18 cellular contexts compared by ENCODE assay signal in genomic region chr5:123454236-123454911, GRCh38. TPM values are rescaled to one million over a fixed set of nuclear protein-coding genes. Genes with fewer than 3 reads are reported as not detected.
DNase-seq lines count a peak whose midpoint lies in the region; ATAC-seq, FAIRE-seq and TF ChIP-seq lines count a peak whose summit lies in the region.
"Had no signal": no experiment of that assay in that cellular context is flagged by ENCODE, and none has a peak within 500 bp of the region (broad histone marks: within the 10 kb centered on the region; RNA-seq: fewer than 3 reads in every experiment).

No MANE protein-coding gene starts in this region.

- H3K36me3 ChIP-seq in SK-N-SH (replicated peaks in 1 of 2; ENCODE audit: control insufficient read depth in 1 of 2, insufficient read depth in 2 of 2, low read length in 1 of 2) (no peaks in the 10 kb centered on the region), small intestine (ENCODE audit: control insufficient read depth in 2 of 2, insufficient read depth in 2 of 2, low read length in 2 of 2) (no peaks in the 10 kb centered on the region)
- H3K36me3 ChIP-seq: right atrium auricular region, thoracic aorta had no signal

- no peak overlapping the region for H3K9ac ChIP-seq in SK-N-SH

- no peak for TF ChIP-seq CTCF in SK-N-SH (IDR thresholded peaks at IDR 0.05)
- no peak for TF ChIP-seq CTCF in choroid plexus epithelial cell (conservative IDR thresholded peaks at IDR 0.05; ENCODE audit: low read depth, low read length)

- H3K4me1 ChIP-seq in SK-N-SH (ENCODE audit: control insufficient read depth in 1 of 2, insufficient read depth in 2 of 2, low read depth in 1 of 2, low read length in 1 of 2) (peaks cover 18 to 19% of the 10 kb centered on the region in 2 experiments; a peak in 3 of 4 replicates), small intestine (ENCODE audit: control insufficient read depth in 2 of 2, insufficient read depth in 1 of 2, low read depth in 1 of 2, low read length in 1 of 2) (peaks cover 5 to 6% of the 10 kb centered on the region in 2 donors)
- H3K4me1 ChIP-seq: body of pancreas, right atrium auricular region had no signal

- H3K4me3 ChIP-seq in SK-N-SH (ENCODE audit: low read depth in 2 of 2, low read length in 1 of 2) (no peak overlapping the region), choroid plexus epithelial cell (ENCODE audit: low read depth, low read length) (no peak overlapping the region), small intestine (ENCODE audit: low read depth in 1 of 2, low read length in 2 of 2) (no peak overlapping the region)
- H3K4me3 ChIP-seq: body of pancreas, lung, right atrium auricular region, thoracic aorta had no signal

- no peaks in the 10 kb centered on the region for H4K20me1 ChIP-seq in SK-N-SH (ENCODE audit: insufficient read depth)

- no peak for TF ChIP-seq RAD21 in SK-N-SH (IDR thresholded peaks at IDR 0.05; ENCODE audit: low read length)

- H3K9me3 ChIP-seq in SK-N-SH (no peaks in the 10 kb centered on the region), small intestine (ENCODE audit: control insufficient read depth, low read depth) (no peaks in the 10 kb centered on the region)
- H3K9me3 ChIP-seq: body of pancreas, right atrium auricular region, thoracic aorta had no signal

- 86% methylated on average over 1 of the region's 1 CpG for WGBS in SK-N-SH (ENCODE audit: low lambda C conversion rate)
- 39 to 71% (median 54%) methylated on average over 1 of the region's 1 CpG for WGBS in small intestine, 3 donors

- TF ChIP-seq EP300 in SK-N-SH (IDR thresholded peaks at IDR 0.05; ENCODE audit: borderline replicate concordance in 1 of 2, low read depth in 1 of 2, low read length in 1 of 2), result no peak

- H3F3A ChIP-seq in SK-N-SH (replicated peaks; ENCODE audit: insufficient read depth), result peaks cover 4% of the 10 kb centered on the region

- H3K4me2 ChIP-seq in SK-N-SH, result no peak overlapping the region

- DNase-seq in SK-N-SH (no peak), NCI-H226 (peak; percentile 20), choroid plexus epithelial cell (ENCODE audit: low read depth) (peak; percentile 55), small intestine (peak; percentile 42), DMS153 (lab: John Stamatoyannopoulos, UW) (no peak), HTR-8/SVneo (ENCODE audit: insufficient read length, low spot score) (no peak)
- DNase-seq: activated B cell treated with CpG ODN at 0.5 μM for 24 hours; activated gamma-delta T cell treated with Interleukin-2 at 50 U/mL for 16 hours; body of pancreas; effector CD8-positive, alpha-beta T cell; NCI-H2107; stimulated activated CD4-positive, alpha-beta T cell treated with anti-CD3 and anti-CD28 coated beads, Interleukin-2, amount 100 ng/mL, for 48 hours; stimulated activated CD8-positive, alpha-beta memory T cell treated with anti-CD3 and anti-CD28 coated beads, Interleukin-4, amount 100 ng/mL, for 48 hours had no signal

- ATAC-seq in SK-N-SH treated with all-trans-retinoic acid at 6 μM for 48 hours, result peak; percentile 70
- no peak for ATAC-seq in HG03196 (IDR thresholded peaks at IDR 0.05; ENCODE audit: unreplicated experiment)
- ATAC-seq: body of pancreas had no signal

- no peak overlapping the region for H2AFZ ChIP-seq in SK-N-SH (ENCODE audit: low read depth)

- CTCF ChIA-PET in SK-N-SH (lab: Yijun Ruan, JAX), result interaction anchor here (1.2 kb wide), 1 partner anchor 31 kb away, joined by 5 read pairs; the partner anchor contains the start of gene CEP120

- FAIRE-seq in small intestine (lab: Jason Lieb, UNC) (no peak), HTR-8/SVneo (lab: Jason Lieb, UNC) (no peak)

- H3K27me3 ChIP-seq in SK-N-SH (ENCODE audit: insufficient read depth), result no peaks in the 10 kb centered on the region
- no peaks in the 10 kb centered on the region for H3K27me3 ChIP-seq in small intestine (ENCODE audit: control insufficient read depth in 2 of 2, insufficient read depth in 2 of 2, low read length in 2 of 2)
- H3K27me3 ChIP-seq: body of pancreas, right atrium auricular region had no signal

- H3K27ac ChIP-seq in SK-N-SH (ENCODE audit: low read depth in 2 of 2, low read length in 1 of 2) (no peak overlapping the region; a peak in 2 of 4 replicates), small intestine (ENCODE audit: low read depth in 1 of 2, low read length in 1 of 2) (no peak overlapping the region)
- H3K27ac ChIP-seq: body of pancreas, right atrium auricular region, thoracic aorta had no signal

- POLR2A ChIA-PET in SK-N-SH (lab: Yijun Ruan, JAX), result no interaction called here

- no peaks in the 10 kb centered on the region for H3K79me2 ChIP-seq in SK-N-SH (ENCODE audit: insufficient read depth)

- H3K9me2 ChIP-seq in SK-N-SH, result no peaks in the 10 kb centered on the region

TF ChIP-seq in SK-N-SH treated with all-trans-retinoic acid at 6 μM for 48 hours, 23 proteins besides CTCF, POLR2A, EP300 and RAD21:
- TF ChIP-seq PPARA (CRISPR knock-in tag; IDR thresholded peaks at IDR 0.05; ENCODE audit: borderline replicate concordance) (no peak), CSDC2 (CRISPR knock-in tag; IDR thresholded peaks at IDR 0.05) (no peak), SNAI2 (CRISPR knock-in tag; IDR thresholded peaks at IDR 0.05) (no peak), ZNF70 (CRISPR knock-in tag; IDR thresholded peaks at IDR 0.05) (no peak), GLIS3 (CRISPR knock-in tag; IDR thresholded peaks at IDR 0.05) (no peak)
TF ChIP-seq in SK-N-SH treated with all-trans-retinoic acid at 6 μM for 48 hours: peak in this region for 0.

TF ChIP-seq in SK-N-SH, 30 proteins besides CTCF, POLR2A, EP300 and RAD21:
- TF ChIP-seq RXRA (IDR thresholded peaks at IDR 0.05; ENCODE audit: borderline replicate concordance, low read depth) (no peak), EZH2phosphoT487 (IDR thresholded peaks at IDR 0.05; ENCODE audit: borderline replicate concordance, low read depth) (no peak), TEAD4 (IDR thresholded peaks at IDR 0.05; ENCODE audit: borderline replicate concordance, insufficient read depth) (no peak), FOXM1 (IDR thresholded peaks at IDR 0.05; ENCODE audit: low read depth) (no peak), USF2 (IDR thresholded peaks at IDR 0.05; ENCODE audit: borderline replicate concordance, low read depth, low read length) (no peak), POLR2AphosphoS5 (IDR thresholded peaks at IDR 0.05; ENCODE audit: low read depth, low read length) (no peak), RFX5 (IDR thresholded peaks at IDR 0.05; ENCODE audit: low read length) (no peak)

RNA-seq across cellular contexts. Expression of gene CEP120, which starts 31.2 kb away (rescaled TPM):
- polyA plus RNA-seq in SK-N-SH (2012; rRNA removed) (5.0 and 7.0 TPM in 2 replicates), small intestine (1 to 10 TPM; 4.1 to 5.3 (median 4.9) TPM)
- 6.0 and 6.3 TPM in 2 replicates for polyA plus RNA-seq in SK-N-SH (2012; cell fraction: cytosol; rRNA removed)
- 4.0 and 9.9 TPM in 2 replicates for polyA plus RNA-seq in SK-N-SH (2012; cell fraction: nucleus; rRNA removed)

RNA-seq across cellular contexts. Expression of gene CSNK1G3, which starts 57.6 kb away (rescaled TPM):
- polyA plus RNA-seq in SK-N-SH (2012; rRNA removed), result 12.9 and 13.1 TPM in 2 replicates
- 15.9 and 19.7 TPM in 2 replicates for polyA plus RNA-seq in SK-N-SH (2012; cell fraction: cytosol; rRNA removed)
- 7.6 and 13.5 TPM in 2 replicates for polyA plus RNA-seq in SK-N-SH (2012; cell fraction: nucleus; rRNA removed)
- 10 to 100 TPM; 16.7 to 21.5 (median 18.9) TPM for polyA plus RNA-seq in small intestine

Comparison
In these comparisons a context has a peak if more than half of its experiments do, and no peak if none do; other contexts are left out.
1. DNase-seq: peak in NCI-H226 (single experiment), choroid plexus epithelial cell (single experiment) and small intestine (single experiment); none in SK-N-SH (single experiment), DMS153 (single experiment) and HTR-8/SVneo (single experiment).